ENCODE assay signal across 23 cellular contexts in the genomic region with DNA sequence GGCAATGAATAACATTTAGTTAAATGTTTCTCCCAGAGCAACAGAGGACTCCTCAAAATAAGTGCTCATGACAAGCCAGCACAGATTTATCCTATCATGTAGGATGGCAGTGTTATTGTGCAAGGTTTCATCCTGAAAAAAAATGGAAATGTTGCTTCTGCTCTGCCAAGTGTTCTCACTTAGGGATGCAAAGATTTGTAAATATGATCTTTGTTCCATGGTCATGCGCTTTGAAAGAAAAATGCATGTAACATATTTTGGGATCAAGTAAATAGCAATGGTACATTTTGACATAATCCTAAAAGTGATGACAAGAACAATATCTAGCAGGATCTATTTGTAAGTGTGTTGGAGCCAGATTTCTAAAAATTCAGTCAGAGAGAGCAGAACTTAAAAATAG.
DNase-seq lines count a peak whose midpoint lies in the region; ATAC-seq, FAIRE-seq and TF ChIP-seq lines count a peak whose summit lies in the region.
"Had no signal": no experiment of that assay in that cellular context is flagged by ENCODE, and none has a peak within 500 bp of the region (broad histone marks: within the 10 kb centered on the region; RNA-seq: fewer than 3 reads in every experiment).

No MANE protein-coding gene starts in this region.

- no peak for TF ChIP-seq EP300 in GM12878 (IDR thresholded peaks at IDR 0.05; ENCODE audit: borderline replicate concordance in 1 of 2, control insufficient read depth in 1 of 2, low read depth in 2 of 2, low read length in 2 of 2)

- peak; percentile 10 for DNase-seq in Ammon's horn (ENCODE audit: low spot score)
- no peak for DNase-seq in GM12878 (ENCODE audit: low read depth, low spot score)
- peak; percentile 39 for DNase-seq in fibroblast of pulmonary artery (ENCODE audit: low read depth)
- peak; percentile 28 for DNase-seq in middle frontal gyrus (ENCODE audit: extremely low spot score, low spot score)
- DNase-seq in stimulated activated naive B cell treated with anti-CD40 and anti-IgM and Interleukin-4, amounts not matched to agents 10 μg/mL and 1 μg/mL and 100 μg/mL, for 72 hours, result no peak
- DNase-seq in activated naive CD4-positive, alpha-beta T cell treated with Interleukin-2 at 50 U/mL for 16 hours, result no peak
- no peak for DNase-seq in hippocampal formation (lab: John Stamatoyannopoulos, UW)
- DNase-seq: BE2C; CD4-positive, alpha-beta T cell; CD8-positive, alpha-beta memory T cell; DMS 273 treated with DMSO at 0.1 percent for 48 hours; DMS79; EL; GDM1; H9 had no signal

- TF ChIP-seq CTCF in GM12878 (IDR thresholded peaks at IDR 0.05 in 2 of 3, conservative IDR thresholded peaks at IDR 0.05 in 1 of 3; ENCODE audit: control insufficient read depth in 2 of 3, extremely low read depth in 1 of 3, insufficient read depth in 1 of 3, low read depth in 3 of 3, low read length in 3 of 3) (no peak), fibroblast of pulmonary artery (IDR thresholded peaks at IDR 0.05; ENCODE audit: low read length, missing control alignments) (no peak)

- H3K4me2 ChIP-seq in GM12878 (ENCODE audit: control insufficient read depth, insufficient read depth), result peak overlapping the region; percentile 65
- H3K4me2 ChIP-seq: BLaER1 treated with 17β-estradiol and CSF1 and Interleukin-3, amounts not matched to agents 10 nM and 100 nM; GM23338 had no signal

- ATAC-seq in GM12878 (no peak), GM21576 (IDR thresholded peaks at IDR 0.05; ENCODE audit: unreplicated experiment) (no peak)
- ATAC-seq in stimulated activated naive B cell treated with anti-CD40 and anti-IgM and Interleukin-4, amounts not matched to agents 10 μg/mL and 1 μg/mL and 100 μg/mL, for 72 hours (replicated peaks), result no peak
- ATAC-seq: GM23338, HCT116 had no signal

- no TSS peak for BruUV-seq in GM12878 (replicated peaks; lab: Mats Ljungman, UMichigan)

- intact Hi-C loops in GM12878 (cut with micrococcal nuclease; ENCODE audit: unreplicated experiment), result no loop called here

- H3K27ac Mint-ChIP-seq in stimulated activated naive B cell treated with anti-CD40 and anti-IgM and Interleukin-4, amounts not matched to agents 10 μg/mL and 1 μg/mL and 100 μg/mL, for 72 hours, result no peak overlapping the region
- H3K27ac Mint-ChIP-seq: CD14-positive monocyte; CD4-positive, alpha-beta T cell; CD8-positive, alpha-beta memory T cell; GM23338; H9 had no signal

- FAIRE-seq in GM12878 (lab: Jason Lieb, UNC), result no peak
- FAIRE-seq: A204.1, D721Med had no signal

- CTCF ChIA-PET in GM12878 (lab: Yijun Ruan, JAX), result interaction anchor here (9.8 kb wide), 1 partner anchor 42 kb away, joined by 94 read pairs; no protein-coding TSS in a partner anchor

- H3K4me3 ChIP-seq in GM12878 (peak overlapping the region; percentile 56; the same call in 1 of the 2 replicates), fibroblast of pulmonary artery (replicated peaks; ENCODE audit: low read depth, low read length) (no peak overlapping the region)
- H3K4me3 ChIP-seq: BLaER1 treated with 17β-estradiol and CSF1 and Interleukin-3, amounts not matched to agents 10 nM and 100 nM; GM23338 had no signal

- H3K79me2 ChIP-seq in GM12878 (ENCODE audit: control insufficient read depth, insufficient read depth, low read length), result peaks cover 47% of the 10 kb centered on the region

- H3K27ac ChIP-seq in GM12878 (ENCODE audit: control insufficient read depth, insufficient read depth), result peak overlapping the region; percentile 71
- H3K27ac ChIP-seq: 22Rv1; BLaER1 treated with 17β-estradiol and CSF1 and Interleukin-3, amounts not matched to agents 10 nM and 100 nM had no signal

- SMC1A ChIA-PET in GM12878 (lab: Charles Lee; ENCODE audit: uncharacterized antibody, unreplicated experiment), result interaction anchor here (1.1 to 10.5 kb wide), 4 partner anchors 16 to 44 kb away, joined by 3 to 99 read pairs (median 4); no protein-coding TSS in a partner anchor

- H3K9me3 ChIP-seq in GM12878 (replicated peaks; ENCODE audit: control insufficient read depth, insufficient read depth, low read length), result no peaks in the 10 kb centered on the region; the same call in 2 of the 3 replicates
- H3K9me3 ChIP-seq: BE2C had no signal

- in situ Hi-C loops in GM12878 (cut with MboI), result no loop called here

- no peaks in the 10 kb centered on the region for H3K27me3 Mint-ChIP-seq in stimulated activated naive B cell treated with anti-CD40 and anti-IgM and Interleukin-4, amounts not matched to agents 10 μg/mL and 1 μg/mL and 100 μg/mL, for 72 hours

- no peak for TF ChIP-seq POLR2A in GM12878 (IDR thresholded peaks at IDR 0.05; ENCODE audit: low read depth, low read length)

- POLR2A ChIA-PET in GM12878 (lab: Charles Lee), result interaction anchor here (1.9 kb wide), 1 partner anchor 11 kb away, joined by 9 read pairs; no protein-coding TSS in a partner anchor

- RAD21 ChIA-PET in GM12878 (lab: Charles Lee; ENCODE audit: unreplicated experiment), result interaction anchor here (0.6 to 2.3 kb wide), 3 partner anchors 32 to 112 kb away, joined by 3 to 18 read pairs (median 5); no protein-coding TSS in a partner anchor

- 65% methylated on average over 1 of the region's 1 CpG for WGBS in GM12878 (ENCODE audit: insufficient coverage, insufficient replicate concordance, low lambda C conversion rate, missing lambda C conversion rate)

- TF ChIP-seq RAD21 in GM12878 (IDR thresholded peaks at IDR 0.05; ENCODE audit: insufficient read depth, low read depth, low read length), result no peak

- H4K20me1 ChIP-seq in GM12878 (ENCODE audit: control insufficient read depth, insufficient read depth), result no peaks in the 10 kb centered on the region
- H4K20me1 ChIP-seq: BLaER1 treated with 17β-estradiol and CSF1 and Interleukin-3, amounts not matched to agents 10 nM and 100 nM had no signal

- no peaks in the 10 kb centered on the region for H3K27me3 ChIP-seq in GM12878 (replicated peaks in 1 of 2; ENCODE audit: control insufficient read depth in 2 of 2, insufficient read depth in 2 of 2, low read length in 1 of 2)
- H3K27me3 ChIP-seq: BE2C; BLaER1 treated with 17β-estradiol and CSF1 and Interleukin-3, amounts not matched to agents 10 nM and 100 nM had no signal

- H3K4me3 Mint-ChIP-seq in stimulated activated naive B cell treated with anti-CD40 and anti-IgM and Interleukin-4, amounts not matched to agents 10 μg/mL and 1 μg/mL and 100 μg/mL, for 72 hours, result no peak overlapping the region
- H3K4me3 Mint-ChIP-seq: CD14-positive monocyte; CD4-positive, alpha-beta T cell; CD8-positive, alpha-beta memory T cell; GM23338; H9 had no signal

- no peak overlapping the region for H2AFZ ChIP-seq in GM12878 (ENCODE audit: control insufficient read depth, low read depth, low read length)
- H2AFZ ChIP-seq: GM23338 had no signal

- H3K4me1 Mint-ChIP-seq in stimulated activated naive B cell treated with anti-CD40 and anti-IgM and Interleukin-4, amounts not matched to agents 10 μg/mL and 1 μg/mL and 100 μg/mL, for 72 hours, result peaks cover 13 to 17% of the 10 kb centered on the region in 2 donors
- H3K4me1 Mint-ChIP-seq: CD14-positive monocyte, GM23338, H9 had no signal

- peaks cover 0 to 2% of the 10 kb centered on the region in 2 donors for H3K9me3 Mint-ChIP-seq in stimulated activated naive B cell treated with anti-CD40 and anti-IgM and Interleukin-4, amounts not matched to agents 10 μg/mL and 1 μg/mL and 100 μg/mL, for 72 hours
- H3K9me3 Mint-ChIP-seq: CD4-positive, alpha-beta T cell; CD8-positive, alpha-beta memory T cell; GM23338; H9 had no signal

- H3K4me1 ChIP-seq in GM12878 (ENCODE audit: control insufficient read depth, insufficient read depth, low read length), result peaks cover 52% of the 10 kb centered on the region
- H3K4me1 ChIP-seq: BE2C had no signal

- H3K9ac ChIP-seq in GM12878 (ENCODE audit: control insufficient read depth, insufficient read depth, low read length), result peak overlapping the region; percentile 68
- H3K9ac ChIP-seq: BLaER1 treated with 17β-estradiol and CSF1 and Interleukin-3, amounts not matched to agents 10 nM and 100 nM had no signal

- no peaks in the 10 kb centered on the region for H3K36me3 ChIP-seq in GM12878 (ENCODE audit: control insufficient read depth in 2 of 2, insufficient read depth in 2 of 2, low read length in 1 of 2)
- H3K36me3 ChIP-seq: BE2C; BLaER1 treated with 17β-estradiol and CSF1 and Interleukin-3, amounts not matched to agents 10 nM and 100 nM had no signal

- peaks cover 0 to under 1% of the 10 kb centered on the region in 2 donors for H3K36me3 Mint-ChIP-seq in stimulated activated naive B cell treated with anti-CD40 and anti-IgM and Interleukin-4, amounts not matched to agents 10 μg/mL and 1 μg/mL and 100 μg/mL, for 72 hours
- H3K36me3 Mint-ChIP-seq: CD14-positive monocyte had no signal

TF ChIP-seq in GM12878, 131 proteins besides CTCF, POLR2A, EP300 and RAD21 (continues in another document):
- TF ChIP-seq, protein P1, sequence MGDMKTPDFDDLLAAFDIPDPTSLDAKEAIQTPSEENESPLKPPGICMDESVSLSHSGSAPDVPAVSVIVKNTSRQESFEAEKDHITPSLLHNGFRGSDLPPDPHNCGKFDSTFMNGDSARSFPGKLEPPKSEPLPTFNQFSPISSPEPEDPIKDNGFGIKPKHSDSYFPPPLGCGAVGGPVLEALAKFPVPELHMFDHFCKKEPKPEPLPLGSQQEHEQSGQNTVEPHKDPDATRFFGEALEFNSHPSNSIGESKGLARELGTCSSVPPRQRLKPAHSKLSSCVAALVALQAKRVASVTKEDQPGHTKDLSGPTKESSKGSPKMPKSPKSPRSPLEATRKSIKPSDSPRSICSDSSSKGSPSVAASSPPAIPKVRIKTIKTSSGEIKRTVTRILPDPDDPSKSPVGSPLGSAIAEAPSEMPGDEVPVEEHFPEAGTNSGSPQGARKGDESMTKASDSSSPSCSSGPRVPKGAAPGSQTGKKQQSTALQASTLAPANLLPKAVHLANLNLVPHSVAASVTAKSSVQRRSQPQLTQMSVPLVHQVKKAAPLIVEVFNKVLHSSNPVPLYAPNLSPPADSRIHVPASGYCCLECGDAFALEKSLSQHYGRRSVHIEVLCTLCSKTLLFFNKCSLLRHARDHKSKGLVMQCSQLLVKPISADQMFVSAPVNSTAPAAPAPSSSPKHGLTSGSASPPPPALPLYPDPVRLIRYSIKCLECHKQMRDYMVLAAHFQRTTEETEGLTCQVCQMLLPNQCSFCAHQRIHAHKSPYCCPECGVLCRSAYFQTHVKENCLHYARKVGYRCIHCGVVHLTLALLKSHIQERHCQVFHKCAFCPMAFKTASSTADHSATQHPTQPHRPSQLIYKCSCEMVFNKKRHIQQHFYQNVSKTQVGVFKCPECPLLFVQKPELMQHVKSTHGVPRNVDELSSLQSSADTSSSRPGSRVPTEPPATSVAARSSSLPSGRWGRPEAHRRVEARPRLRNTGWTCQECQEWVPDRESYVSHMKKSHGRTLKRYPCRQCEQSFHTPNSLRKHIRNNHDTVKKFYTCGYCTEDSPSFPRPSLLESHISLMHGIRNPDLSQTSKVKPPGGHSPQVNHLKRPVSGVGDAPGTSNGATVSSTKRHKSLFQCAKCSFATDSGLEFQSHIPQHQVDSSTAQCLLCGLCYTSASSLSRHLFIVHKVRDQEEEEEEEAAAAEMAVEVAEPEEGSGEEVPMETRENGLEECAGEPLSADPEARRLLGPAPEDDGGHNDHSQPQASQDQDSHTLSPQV (IDR thresholded peaks at IDR 0.05), result no peak
- no peak for TF ChIP-seq TAF1 (IDR thresholded peaks at IDR 0.05; ENCODE audit: borderline replicate concordance, low read depth, low read length)
- no peak for TF ChIP-seq NFYA (IDR thresholded peaks at IDR 0.05; ENCODE audit: borderline replicate concordance, low read depth, low read length)
- no peak for TF ChIP-seq EED (IDR thresholded peaks at IDR 0.05; ENCODE audit: low read depth)

Comparison
In these comparisons a context has a peak if more than half of its experiments do, and no peak if none do; other contexts are left out.
1. DNase-seq: peak in Ammon's horn (single experiment), fibroblast of pulmonary artery (single experiment) and middle frontal gyrus (single experiment); none in GM12878 (single experiment), stimulated activated naive B cell treated with anti-CD40 and anti-IgM and Interleukin-4, amounts not matched to agents 10 μg/mL and 1 μg/mL and 100 μg/mL, for 72 hours (single experiment), activated naive CD4-positive, alpha-beta T cell treated with Interleukin-2 at 50 U/mL for 16 hours (single experiment) and hippocampal formation (0 of 2).